11 cellular contexts compared by ENCODE assay signal in the genomic region with DNA sequence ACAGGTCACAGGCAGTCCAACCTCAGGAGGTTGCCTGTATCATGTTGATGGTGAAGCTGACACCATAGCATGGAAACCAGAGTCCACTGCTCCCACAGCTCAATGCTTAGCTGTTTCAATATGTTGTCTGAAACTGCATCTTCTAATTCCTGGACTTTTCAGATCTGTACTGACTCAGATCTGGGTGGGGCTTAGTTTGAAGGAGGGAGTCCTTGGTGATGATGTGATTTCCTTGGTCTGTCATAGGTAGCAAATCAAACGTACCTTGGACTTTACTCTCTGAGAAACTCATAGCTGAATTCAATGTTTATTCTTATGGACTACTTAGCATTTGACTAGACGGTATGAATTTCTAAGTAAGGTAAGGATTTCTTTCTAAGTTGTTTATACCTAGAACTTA. TPM values are rescaled to one million over a fixed set of nuclear protein-coding genes. Genes with fewer than 3 reads are reported as not detected.
DNase-seq lines count a peak whose midpoint lies in the region; ATAC-seq and TF ChIP-seq lines count a peak whose summit lies in the region.
"Had no signal": no experiment of that assay in that cellular context is flagged by ENCODE, and none has a peak within 500 bp of the region (broad histone marks: within the 10 kb centered on the region; RNA-seq: fewer than 3 reads in every experiment).

A gene with protein sequence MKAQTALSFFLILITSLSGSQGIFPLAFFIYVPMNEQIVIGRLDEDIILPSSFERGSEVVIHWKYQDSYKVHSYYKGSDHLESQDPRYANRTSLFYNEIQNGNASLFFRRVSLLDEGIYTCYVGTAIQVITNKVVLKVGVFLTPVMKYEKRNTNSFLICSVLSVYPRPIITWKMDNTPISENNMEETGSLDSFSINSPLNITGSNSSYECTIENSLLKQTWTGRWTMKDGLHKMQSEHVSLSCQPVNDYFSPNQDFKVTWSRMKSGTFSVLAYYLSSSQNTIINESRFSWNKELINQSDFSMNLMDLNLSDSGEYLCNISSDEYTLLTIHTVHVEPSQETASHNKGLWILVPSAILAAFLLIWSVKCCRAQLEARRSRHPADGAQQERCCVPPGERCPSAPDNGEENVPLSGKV (plus strand): TSS at position 310 of the 400 bp plus-strand sequence. CDS start 55,266 bp downstream, outside the sequence.

- peak within 1 kb of the TSS; percentile 75 for H3K27ac Mint-ChIP-seq in activated T-cell treated with anti-CD3 and anti-CD28 coated beads, Interleukin-2, amount 50 U/mL, for 24 hours
- peak within 1 kb of the TSS; percentile 73 for H3K27ac Mint-ChIP-seq in activated naive CD8-positive, alpha-beta T cell treated with anti-CD3 and anti-CD28 coated beads for 36 hours
- peak within 1 kb of the TSS; percentile 87 for H3K27ac Mint-ChIP-seq in stimulated activated memory B cell treated with anti-CD40 and anti-IgM and Interleukin-4, amounts not matched to agents 10 μg/mL and 1 μg/mL and 100 μg/mL, for 72 hours
- no peak within 1 kb of the TSS for H3K27ac Mint-ChIP-seq in glutamatergic neuron (ENCODE audit: unreplicated experiment)

- H3K4me1 Mint-ChIP-seq in activated T-cell treated with anti-CD3 and anti-CD28 coated beads, Interleukin-2, amount 50 U/mL, for 24 hours (ENCODE audit: low read depth), result peaks cover 66% of the 10 kb centered on the region
- H3K4me1 Mint-ChIP-seq in activated naive CD8-positive, alpha-beta T cell treated with anti-CD3 and anti-CD28 coated beads for 36 hours, result peaks cover 67% of the 10 kb centered on the region
- peaks cover 57% of the 10 kb centered on the region for H3K4me1 Mint-ChIP-seq in stimulated activated memory B cell treated with anti-CD40 and anti-IgM and Interleukin-4, amounts not matched to agents 10 μg/mL and 1 μg/mL and 100 μg/mL, for 72 hours
- no peaks in the 10 kb centered on the region for H3K4me1 Mint-ChIP-seq in glutamatergic neuron (ENCODE audit: low read depth, unreplicated experiment)

- H3K36me3 Mint-ChIP-seq in activated T-cell treated with anti-CD3 and anti-CD28 coated beads, Interleukin-2, amount 50 U/mL, for 24 hours (ENCODE audit: low read depth), result no peaks in the 10 kb centered on the region
- H3K36me3 Mint-ChIP-seq in activated naive CD8-positive, alpha-beta T cell treated with anti-CD3 and anti-CD28 coated beads for 36 hours, result peaks cover 3% of the 10 kb centered on the region
- no peaks in the 10 kb centered on the region for H3K36me3 Mint-ChIP-seq in stimulated activated memory B cell treated with anti-CD40 and anti-IgM and Interleukin-4, amounts not matched to agents 10 μg/mL and 1 μg/mL and 100 μg/mL, for 72 hours
- H3K36me3 Mint-ChIP-seq in glutamatergic neuron (ENCODE audit: unreplicated experiment), result no peaks in the 10 kb centered on the region

- TF ChIP-seq CTCF in glutamatergic neuron (IDR thresholded peaks at IDR 0.05; ENCODE audit: partially characterized antibody, unreplicated experiment), result no peak

- H3K27me3 Mint-ChIP-seq in activated T-cell treated with anti-CD3 and anti-CD28 coated beads, Interleukin-2, amount 50 U/mL, for 24 hours, result no peaks in the 10 kb centered on the region
- no peaks in the 10 kb centered on the region for H3K27me3 Mint-ChIP-seq in activated naive CD8-positive, alpha-beta T cell treated with anti-CD3 and anti-CD28 coated beads for 36 hours
- H3K27me3 Mint-ChIP-seq in stimulated activated memory B cell treated with anti-CD40 and anti-IgM and Interleukin-4, amounts not matched to agents 10 μg/mL and 1 μg/mL and 100 μg/mL, for 72 hours, result no peaks in the 10 kb centered on the region
- no peaks in the 10 kb centered on the region for H3K27me3 Mint-ChIP-seq in glutamatergic neuron (ENCODE audit: unreplicated experiment)

- ATAC-seq in HG02981 (IDR thresholded peaks at IDR 0.05; ENCODE audit: unreplicated experiment), result peak; percentile 36
- ATAC-seq in stimulated activated memory B cell treated with anti-CD40 and anti-IgM and Interleukin-4, amounts not matched to agents 10 μg/mL and 1 μg/mL and 100 μg/mL, for 72 hours, result peak; percentile 59

- H3K9me3 Mint-ChIP-seq in activated T-cell treated with anti-CD3 and anti-CD28 coated beads, Interleukin-2, amount 50 U/mL, for 24 hours, result no peaks in the 10 kb centered on the region
- peaks cover 12% of the 10 kb centered on the region for H3K9me3 Mint-ChIP-seq in activated naive CD8-positive, alpha-beta T cell treated with anti-CD3 and anti-CD28 coated beads for 36 hours
- H3K9me3 Mint-ChIP-seq in stimulated activated memory B cell treated with anti-CD40 and anti-IgM and Interleukin-4, amounts not matched to agents 10 μg/mL and 1 μg/mL and 100 μg/mL, for 72 hours, result no peaks in the 10 kb centered on the region
- peaks cover 2% of the 10 kb centered on the region for H3K9me3 Mint-ChIP-seq in glutamatergic neuron (ENCODE audit: unreplicated experiment)

- no peak within 1 kb of the TSS for H3K4me3 Mint-ChIP-seq in activated T-cell treated with anti-CD3 and anti-CD28 coated beads, Interleukin-2, amount 50 U/mL, for 24 hours
- H3K4me3 Mint-ChIP-seq in activated naive CD8-positive, alpha-beta T cell treated with anti-CD3 and anti-CD28 coated beads for 36 hours, result no peak within 1 kb of the TSS
- H3K4me3 Mint-ChIP-seq in stimulated activated memory B cell treated with anti-CD40 and anti-IgM and Interleukin-4, amounts not matched to agents 10 μg/mL and 1 μg/mL and 100 μg/mL, for 72 hours, result no peak within 1 kb of the TSS
- H3K4me3 Mint-ChIP-seq in glutamatergic neuron (ENCODE audit: unreplicated experiment), result no peak within 1 kb of the TSS

- DNase-seq in activated T-cell treated with anti-CD3 and anti-CD28 coated beads, Interleukin-2, amount 50 U/mL, for 24 hours, result no peak
- DNase-seq in activated T-cell treated with anti-CD3 and anti-CD28 coated beads for 4 hours (no peak), hippocampal formation (lab: John Stamatoyannopoulos, UW) (no peak), glutamatergic neuron (no peak), hypothalamus (lab: John Stamatoyannopoulos, UW) (no peak)
- DNase-seq in activated naive CD8-positive, alpha-beta T cell treated with anti-CD3 and anti-CD28 coated beads for 36 hours, result peak; percentile 19
- DNase-seq: AML-193, NCI-H1092, tibial artery had no signal

RNA-seq across cellular contexts. Expression of the gene that starts here (rescaled TPM):
- 1 to 10 TPM; 1.1 to 1.3 TPM for total RNA-seq in activated naive CD8-positive, alpha-beta T cell treated with anti-CD3 and anti-CD28 coated beads for 36 hours
- total RNA-seq in glutamatergic neuron (ENCODE audit: unreplicated experiment), result not detected
